In the genomic region with DNA sequence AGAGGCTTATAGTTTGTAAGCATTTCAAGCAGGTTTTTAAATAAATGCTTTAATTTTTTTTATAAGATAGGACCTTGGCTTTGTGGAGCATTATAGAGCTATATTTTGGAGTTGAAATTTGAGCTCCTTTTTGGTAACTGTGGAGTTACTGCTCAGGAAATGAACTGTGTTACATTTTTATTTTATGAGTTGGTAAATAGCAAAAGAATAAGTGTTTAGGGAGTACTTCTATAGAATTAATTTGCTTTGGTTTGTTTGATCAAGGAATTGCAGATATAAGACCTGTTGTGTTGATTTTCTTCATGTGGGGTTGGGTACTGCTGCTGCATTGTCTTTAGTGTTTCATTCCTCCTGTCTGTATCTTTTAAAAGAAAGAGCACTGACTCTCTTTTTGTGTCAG, we compare ENCODE assay signal across 9 cellular contexts. TPM values are rescaled to one million over a fixed set of nuclear protein-coding genes. Genes with fewer than 3 reads are reported as not detected.
DNase-seq lines count a peak whose midpoint lies in the region; ATAC-seq and TF ChIP-seq lines count a peak whose summit lies in the region.
"Had no signal": no experiment of that assay in that cellular context is flagged by ENCODE, and none has a peak within 500 bp of the region (broad histone marks: within the 10 kb centered on the region; RNA-seq: fewer than 3 reads in every experiment).

No MANE protein-coding gene starts in this region.

- CTCF ChIA-PET in activated naive CD4-positive, alpha-beta T cell treated with anti-CD3 and anti-CD28 coated beads for 36 hours (lab: Charles Lee): interaction anchor here (1.0 kb wide), 1 partner anchor 185 kb away, joined by 3 read pairs; no protein-coding TSS in a partner anchor
- CTCF ChIA-PET in activated CD8-positive, alpha-beta T cell treated with anti-CD3 and anti-CD28 coated beads for 36 hours (lab: Charles Lee): interaction anchor here (0.7 kb wide), 1 partner anchor 64 kb away, joined by 3 read pairs; no protein-coding TSS in a partner anchor

- H3K27ac Mint-ChIP-seq in activated naive CD4-positive, alpha-beta T cell treated with anti-CD3 and anti-CD28 coated beads for 36 hours: peak overlapping the region; percentile 60
- H3K27ac Mint-ChIP-seq in activated CD8-positive, alpha-beta T cell treated with anti-CD3 and anti-CD28 coated beads for 36 hours: no peak overlapping the region
- peak overlapping the region; percentile 31 for H3K27ac Mint-ChIP-seq in glutamatergic neuron (ENCODE audit: unreplicated experiment)

- ATAC-seq in activated CD8-positive, alpha-beta T cell treated with anti-CD3 and anti-CD28 coated beads for 36 hours: no peak
- ATAC-seq in thoracic aorta (ENCODE audit: insufficient number of reproducible peaks, low FRiP score, low read depth) (no peak), HG03045 (IDR thresholded peaks at IDR 0.05; ENCODE audit: unreplicated experiment) (no peak)

- H3K9me3 ChIP-seq in thoracic aorta: no peaks in the 10 kb centered on the region

- no peak for TF ChIP-seq CTCF in activated CD8-positive, alpha-beta T cell treated with anti-CD3 and anti-CD28 coated beads for 36 hours (IDR thresholded peaks at IDR 0.05)
- TF ChIP-seq CTCF in glutamatergic neuron (IDR thresholded peaks at IDR 0.05; ENCODE audit: partially characterized antibody, unreplicated experiment): no peak
- TF ChIP-seq CTCF in thoracic aorta (IDR thresholded peaks at IDR 0.05): no peak

- POLR2A ChIA-PET in activated CD8-positive, alpha-beta T cell treated with anti-CD3 and anti-CD28 coated beads for 36 hours (lab: Charles Lee): interaction anchor here (0.9 to 1.8 kb wide), 4 partner anchors 8 to 13 kb away, joined by 3 to 4 read pairs (median 3); no protein-coding TSS in a partner anchor

- H3K4me3 Mint-ChIP-seq in activated naive CD4-positive, alpha-beta T cell treated with anti-CD3 and anti-CD28 coated beads for 36 hours: peak overlapping the region; percentile 54
- peak overlapping the region; percentile 94 for H3K4me3 Mint-ChIP-seq in activated CD8-positive, alpha-beta T cell treated with anti-CD3 and anti-CD28 coated beads for 36 hours
- H3K4me3 Mint-ChIP-seq in glutamatergic neuron (ENCODE audit: unreplicated experiment): peak overlapping the region; percentile 97

- peaks cover 26 to 76% of the 10 kb centered on the region in 2 donors for H3K4me1 ChIP-seq in thoracic aorta (ENCODE audit: control insufficient read depth in 1 of 2, low read depth in 2 of 2)

- DNase-seq in activated naive CD4-positive, alpha-beta T cell treated with anti-CD3 and anti-CD28 coated beads for 36 hours: no peak
- no peak for DNase-seq in activated naive CD4-positive, alpha-beta T cell treated with Interleukin-2 at 50 U/mL for 16 hours
- DNase-seq in activated CD8-positive, alpha-beta T cell treated with anti-CD3 and anti-CD28 coated beads for 36 hours: no peak
- DNase-seq in glutamatergic neuron: no peak
- no peak for DNase-seq in thoracic aorta (ENCODE audit: low spot score)
- no peak for DNase-seq in NCI-H1048 (lab: John Stamatoyannopoulos, UW)
- DNase-seq in CD1c-positive myeloid dendritic cell (ENCODE audit: extremely low spot score): no peak
- DNase-seq: head of caudate nucleus had no signal

- no peaks in the 10 kb centered on the region for H3K27me3 Mint-ChIP-seq in activated naive CD4-positive, alpha-beta T cell treated with anti-CD3 and anti-CD28 coated beads for 36 hours (ENCODE audit: low read depth)
- H3K27me3 Mint-ChIP-seq in activated CD8-positive, alpha-beta T cell treated with anti-CD3 and anti-CD28 coated beads for 36 hours: peaks cover 3% of the 10 kb centered on the region
- H3K27me3 Mint-ChIP-seq in glutamatergic neuron (ENCODE audit: unreplicated experiment): peaks cover 7% of the 10 kb centered on the region

- peaks cover 3% of the 10 kb centered on the region for H3K36me3 ChIP-seq in thoracic aorta

- H3K9me3 Mint-ChIP-seq in activated naive CD4-positive, alpha-beta T cell treated with anti-CD3 and anti-CD28 coated beads for 36 hours: no peaks in the 10 kb centered on the region
- H3K9me3 Mint-ChIP-seq in activated CD8-positive, alpha-beta T cell treated with anti-CD3 and anti-CD28 coated beads for 36 hours: no peaks in the 10 kb centered on the region
- H3K9me3 Mint-ChIP-seq in glutamatergic neuron (ENCODE audit: unreplicated experiment): peaks cover 11% of the 10 kb centered on the region

- H3K36me3 Mint-ChIP-seq in activated naive CD4-positive, alpha-beta T cell treated with anti-CD3 and anti-CD28 coated beads for 36 hours (ENCODE audit: low read depth): peaks cover 51% of the 10 kb centered on the region
- H3K36me3 Mint-ChIP-seq in activated CD8-positive, alpha-beta T cell treated with anti-CD3 and anti-CD28 coated beads for 36 hours (ENCODE audit: low read depth): peaks cover 62% of the 10 kb centered on the region
- no peaks in the 10 kb centered on the region for H3K36me3 Mint-ChIP-seq in glutamatergic neuron (ENCODE audit: unreplicated experiment)

- H3K4me1 Mint-ChIP-seq in activated naive CD4-positive, alpha-beta T cell treated with anti-CD3 and anti-CD28 coated beads for 36 hours (ENCODE audit: low read depth): peaks cover 65% of the 10 kb centered on the region
- peaks cover 71% of the 10 kb centered on the region for H3K4me1 Mint-ChIP-seq in activated CD8-positive, alpha-beta T cell treated with anti-CD3 and anti-CD28 coated beads for 36 hours (ENCODE audit: low read depth)
- H3K4me1 Mint-ChIP-seq in glutamatergic neuron (ENCODE audit: low read depth, unreplicated experiment): peaks cover 25% of the 10 kb centered on the region

- peak overlapping the region; percentile 93 for H3K4me3 ChIP-seq in thoracic aorta

- intact Hi-C loops in activated naive CD4-positive, alpha-beta T cell treated with anti-CD3 and anti-CD28 coated beads for 36 hours (cut with micrococcal nuclease): loop anchor here (5.0 kb wide), 4 partner anchors 63 to 458 kb away; a partner anchor contains a TSS
- intact Hi-C loops in activated CD8-positive, alpha-beta T cell treated with anti-CD3 and anti-CD28 coated beads for 36 hours (cut with micrococcal nuclease): no loop called here

- H3K27me3 ChIP-seq in thoracic aorta (replicated peaks; ENCODE audit: insufficient read depth): no peaks in the 10 kb centered on the region

- peak overlapping the region in 1 of 2 donors; percentile 93 for H3K27ac ChIP-seq in thoracic aorta

RNA-seq across cellular contexts. Expression of a gene that starts 3.5 kb away (rescaled TPM):
- total RNA-seq in activated naive CD4-positive, alpha-beta T cell treated with anti-CD3 and anti-CD28 coated beads for 36 hours: 10 to 100 TPM; 95.5 to 98.6 TPM
- total RNA-seq in activated CD8-positive, alpha-beta T cell treated with anti-CD3 and anti-CD28 coated beads for 36 hours: 100 to 1,000 TPM; 107 to 111 TPM
- total RNA-seq in glutamatergic neuron (ENCODE audit: unreplicated experiment): 269 TPM
- total RNA-seq in thoracic aorta: 100 to 1,000 TPM; 226 to 290 TPM
